ENCODE assay signal across 8 cellular contexts in genomic region chr5:129906177-129906887, GRCh38. TPM values are rescaled to one million over a fixed set of nuclear protein-coding genes. Genes with fewer than 3 reads are reported as not detected.
DNase-seq lines count a peak whose midpoint lies in the region; ATAC-seq and TF ChIP-seq lines count a peak whose summit lies in the region.

No MANE protein-coding gene starts in this region.

- TF ChIP-seq CTCF in AG09309 (IDR thresholded peaks at IDR 0.05; ENCODE audit: control insufficient read depth, insufficient read depth, low read depth, low read length, missing control alignments) (peak; percentile 49), MM.1S (IDR thresholded peaks at IDR 0.05; ENCODE audit: low read length) (no peak), natural killer cell (IDR thresholded peaks at IDR 0.05) (no peak)

- peak overlapping the region; percentile 99; the same call in 1 of the 2 replicates for H3K4me2 ChIP-seq in MM.1S (ENCODE audit: low read depth, low read length)

- ATAC-seq in natural killer cell (no peak), HG03159 (IDR thresholded peaks at IDR 0.05; ENCODE audit: unreplicated experiment) (no peak)

- H2AFZ ChIP-seq in MM.1S (ENCODE audit: low read length), result no peak overlapping the region

- H3K4me1 ChIP-seq in MM.1S (ENCODE audit: low read length), result no peaks in the 10 kb centered on the region

- peaks cover 13 to 15% of the 10 kb centered on the region in 2 donors for H3K4me1 Mint-ChIP-seq in natural killer cell

- no peaks in the 10 kb centered on the region for H3K79me2 ChIP-seq in MM.1S (ENCODE audit: low read length)

- no peaks in the 10 kb centered on the region for H3K9me2 ChIP-seq in MM.1S (replicated peaks; ENCODE audit: insufficient read depth, low read length)

- no peak overlapping the region for H3K9ac ChIP-seq in MM.1S (ENCODE audit: low read length)

- H3K27me3 Mint-ChIP-seq in natural killer cell (ENCODE audit: low read depth in 2 of 2), result peaks cover 28 to 46% of the 10 kb centered on the region in 2 donors

- intact Hi-C loops in natural killer cell (cut with micrococcal nuclease), result no loop called here

- H3K9me3 Mint-ChIP-seq in natural killer cell, result peaks cover 0 to 3% of the 10 kb centered on the region in 2 donors

- no peak overlapping the region for H3K27ac Mint-ChIP-seq in natural killer cell

- H3K4me3 ChIP-seq in AG09309 (ENCODE audit: control insufficient read depth, low read depth, low read length), result peak overlapping the region; percentile 81
- H3K4me3 ChIP-seq in MM.1S (ENCODE audit: low read length), result peak overlapping the region; percentile 84; the same call in 1 of the 2 replicates

- peaks cover 7% of the 10 kb centered on the region for H3K36me3 Mint-ChIP-seq in natural killer cell

- peak overlapping the region; percentile 87 for H3K4me3 Mint-ChIP-seq in natural killer cell

- H3K27ac ChIP-seq in MM.1S (ENCODE audit: low read length), result no peak overlapping the region

- no peaks in the 10 kb centered on the region for H4K20me1 ChIP-seq in MM.1S (ENCODE audit: insufficient read depth, low read length)

- H3F3A ChIP-seq in MM.1S (ENCODE audit: insufficient read depth, low read length), result no peaks in the 10 kb centered on the region

- no peak for DNase-seq in AG09309 (ENCODE audit: low read depth)
- no peak for DNase-seq in MM.1S
- peak; percentile 22 for DNase-seq in epidermal melanocyte (ENCODE audit: insufficient read length, low spot score)
- no peak for DNase-seq in natural killer cell
- DNase-seq in NCI-H524 treated with DMSO at 0.1 percent for 48 hours (lab: John Stamatoyannopoulos, UW), result no peak
- DNase-seq in activated CD4-positive, alpha-beta T cell treated with anti-CD3 and anti-CD28 coated beads, Interleukin-2, amount 50 U/mL, for 4 hours, result no peak
- no peak for DNase-seq in GM19240 (ENCODE audit: insufficient read length, low spot score)

- no peaks in the 10 kb centered on the region for H3K36me3 ChIP-seq in MM.1S (replicated peaks; ENCODE audit: insufficient read depth, low read length)

- no peaks in the 10 kb centered on the region for H3K27me3 ChIP-seq in MM.1S (replicated peaks; ENCODE audit: insufficient read depth, low read length)

- no peaks in the 10 kb centered on the region for H3K9me3 ChIP-seq in MM.1S (replicated peaks; ENCODE audit: insufficient read depth, low read length)

RNA-seq across cellular contexts. Expression of gene CHSY3, which starts 2.1 kb away (rescaled TPM):
- 1 to 10 TPM in 2 of 3 donors, under 1 TPM in 1; 0.18 to 2.3 (median 2.3) TPM for total RNA-seq in natural killer cell
